In the genomic region with DNA sequence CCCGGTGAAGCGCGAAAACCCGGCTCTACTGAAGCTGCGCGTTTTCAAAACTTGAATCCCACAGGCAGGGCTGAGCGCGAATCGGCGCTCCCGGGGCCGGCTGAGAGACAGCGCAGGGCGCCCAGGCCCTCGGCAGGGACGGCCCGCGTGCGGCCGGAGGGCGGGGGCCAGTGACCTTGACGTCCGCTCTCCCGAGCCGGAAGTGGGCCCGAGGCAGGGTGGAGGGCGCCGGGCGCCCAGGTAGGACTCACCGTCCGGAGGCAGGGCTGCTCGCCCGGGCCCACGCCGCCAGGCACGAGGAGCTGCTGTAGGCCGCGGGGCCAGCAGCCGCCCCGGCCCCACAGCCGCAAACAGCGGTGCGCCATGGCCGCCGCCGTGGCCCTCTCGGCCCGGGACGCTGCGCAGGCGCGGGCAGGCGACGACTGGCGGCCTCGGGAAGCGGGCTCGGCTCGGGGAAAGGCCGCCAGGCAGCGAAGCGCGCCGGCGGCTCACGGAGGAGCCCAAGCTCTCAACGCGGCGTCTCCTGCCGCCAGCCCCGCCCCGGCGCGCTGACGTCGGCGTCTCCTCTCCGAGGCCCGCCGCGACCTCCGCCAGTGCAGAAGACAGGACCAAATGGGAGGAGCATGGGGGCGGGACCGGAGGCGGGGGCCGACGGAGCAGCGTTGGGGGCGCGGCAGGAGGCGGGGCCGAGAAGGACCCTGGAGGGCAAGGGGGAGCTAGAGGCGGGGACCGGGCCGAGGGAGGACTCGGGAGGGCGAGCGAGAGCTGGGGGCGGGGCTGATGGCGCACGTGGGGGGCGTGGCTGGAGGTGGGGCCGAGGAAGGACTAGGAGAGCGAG, we compare ENCODE assay signal across 8 cellular contexts. TPM values are rescaled to one million over a fixed set of nuclear protein-coding genes. Genes with fewer than 3 reads are reported as not detected.
DNase-seq lines count a peak whose midpoint lies in the region; ATAC-seq lines count a peak whose summit lies in the region.

TSS of gene AFG3L2 (minus strand) at position 510 of the 838 bp plus-strand sequence. CDS start at position 365, 145 bp downstream.

- ATAC-seq in GM21360 (IDR thresholded peaks at IDR 0.05; ENCODE audit: unreplicated experiment), result peak; percentile 81

- DNase-seq in COLO668 (lab: John Stamatoyannopoulos, UW; ENCODE audit: unreplicated experiment) (peak; percentile 100), HT-29 (ENCODE audit: low spot score) (peak; percentile 99), lung microvascular endothelial cell (ENCODE audit: low read depth in 2 of 2) (peak; percentile 99 to 100)
- DNase-seq in NK-92 treated with Interleukin-12 subunit alpha and Interleukin-12 subunit beta, amount 100 ng/mL, for 24 hours (lab: John Stamatoyannopoulos, UW), result peak; percentile 96
- DNase-seq in activated CD8-positive, alpha-beta memory T cell treated with anti-CD3 and anti-CD28 coated beads for 24 hours, result peak; percentile 100
- peak; percentile 99 for DNase-seq in effector CD4-positive, alpha-beta T cell
- DNase-seq in stimulated activated CD4-positive, alpha-beta T cell treated with anti-CD3 and anti-CD28 coated beads, TNF-alpha, amount 100 ng/mL, for 4 hours (ENCODE audit: low read depth in 3 of 3), result peak; percentile 100

RNA-seq across cellular contexts. Expression of gene AFG3L2, which starts in this region (rescaled TPM):
- total RNA-seq in HT-29 (2014; rRNA removed; shearing (Covaris generic)), result 59.3 and 72.7 TPM in 2 replicates
- 29.4 and 31.7 TPM in 2 replicates for total RNA-seq in lung microvascular endothelial cell

Comparison
In these comparisons a context has a peak if more than half of its experiments do, and no peak if none do; other contexts are left out.
1. Peak in every context shown above with its lines: DNase-seq and ATAC-seq.